Comparison of ENCODE assay signal across 14 cellular contexts in the genomic region with DNA sequence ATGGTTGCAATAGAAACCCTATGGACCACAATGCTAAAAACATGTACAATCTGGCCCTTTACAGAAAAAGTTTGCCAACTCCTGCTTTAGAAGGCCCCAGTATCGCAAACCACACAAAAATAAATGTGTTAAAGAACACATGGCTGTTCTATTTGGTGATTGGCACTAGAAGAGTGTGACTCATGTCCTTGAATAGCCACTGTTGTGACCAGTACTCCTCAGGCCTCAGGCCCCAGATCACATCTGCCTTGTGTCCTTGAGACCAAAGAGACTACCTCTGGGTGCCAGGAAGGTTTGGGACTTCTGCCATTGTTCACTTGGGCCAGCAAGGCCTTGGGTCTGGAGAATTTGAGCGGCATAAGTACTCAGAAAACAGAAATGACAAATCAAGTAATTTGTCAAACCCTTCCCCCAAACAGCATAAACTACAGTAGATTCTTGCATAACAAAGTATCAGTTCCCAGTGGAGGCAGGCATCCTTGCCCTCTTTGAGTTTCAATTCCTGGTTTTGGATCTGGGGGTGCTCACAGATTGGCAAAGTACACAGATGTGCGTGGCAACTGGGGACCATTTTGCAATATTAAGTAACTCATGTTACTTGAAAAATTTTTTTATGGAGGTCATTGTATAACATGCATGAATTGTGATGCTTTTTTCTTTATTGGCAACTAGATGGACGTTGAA. TPM values are rescaled to one million over a fixed set of nuclear protein-coding genes. Genes with fewer than 3 reads are reported as not detected.
DNase-seq lines count a peak whose midpoint lies in the region; ATAC-seq and TF ChIP-seq lines count a peak whose summit lies in the region.
"Had no signal": no experiment of that assay in that cellular context is flagged by ENCODE, and none has a peak within 500 bp of the region (broad histone marks: within the 10 kb centered on the region; RNA-seq: fewer than 3 reads in every experiment).

No MANE protein-coding gene starts in this region.

- DNase-seq in adrenal gland (peak; percentile 85 to 96 (median 95)), stomach (no peak), COLO829 (ENCODE audit: low spot score) (no peak), SK-N-DZ (ENCODE audit: low spot score) (no peak), RKO (ENCODE audit: low spot score) (no peak)
- DNase-seq in activated effector memory CD4-positive, alpha-beta T cell treated with Interleukin-2 at 50 U/mL for 16 hours, result no peak
- DNase-seq: activated CD4-positive, alpha-beta T cell treated with anti-CD3 and anti-CD28 coated beads, Interleukin-2, amount 50 U/mL, for 48 hours; activated naive CD8-positive, alpha-beta T cell treated with anti-CD3 and anti-CD28 coated beads, Interleukin-2, amount 10 ng/mL, durations not matched to agents 7 days and 5 days; CD8-positive, alpha-beta memory T cell; KBM-7; SK-N-SH had no signal

- no peak for TF ChIP-seq EP300 in stomach (IDR thresholded peaks at IDR 0.05)

- no peak for TF ChIP-seq POLR2A in adrenal gland (IDR thresholded peaks at IDR 0.05)
- TF ChIP-seq POLR2A in stomach (IDR thresholded peaks at IDR 0.05), result no peak

- intact Hi-C loops in adrenal gland (cut with DNase I) (no loop called here), stomach (cut with DNase I; ENCODE audit: low total_unique reads) (no loop called here)

- H3K4me3 ChIP-seq in adrenal gland (no peak overlapping the region), stomach (no peak overlapping the region)

- 31 to 46% (median 37%) methylated on average over 4 of the region's 4 CpGs for whole genome bisulfite sequencing in adrenal gland, 4 donors
- 75 to 86% (median 80%) methylated on average over 4 of the region's 4 CpGs for WGBS in stomach, 5 donors

- peaks cover 3 to 44% of the 10 kb centered on the region in 2 donors for H3K4me1 ChIP-seq in adrenal gland (replicated peaks in 1 of 2)
- peaks cover 11 to 48% (median 26%) of the 10 kb centered on the region in 4 donors for H3K4me1 ChIP-seq in stomach

- TF ChIP-seq CTCF in adrenal gland (IDR thresholded peaks at IDR 0.05), result no peak
- TF ChIP-seq CTCF in stomach (IDR thresholded peaks at IDR 0.05), result no peak

- ATAC-seq in GM18868 (IDR thresholded peaks at IDR 0.05; ENCODE audit: unreplicated experiment), result peak; percentile 66

- H3K27ac ChIP-seq in adrenal gland (peak overlapping the region; percentile 39 to 70 (median 52)), layer of hippocampus (ENCODE audit: low read depth, low read length) (peak overlapping the region; percentile 74), stomach (peak overlapping the region; percentile 13 to 72 (median 44))
- H3K27ac ChIP-seq: neutrophil had no signal

- H3K36me3 ChIP-seq in adrenal gland (replicated peaks in 1 of 2), result no peaks in the 10 kb centered on the region
- H3K36me3 ChIP-seq in stomach, result no peaks in the 10 kb centered on the region
- H3K36me3 ChIP-seq: neutrophil had no signal

- H3K27me3 ChIP-seq in adrenal gland (no peaks in the 10 kb centered on the region), layer of hippocampus (ENCODE audit: control insufficient read depth, insufficient read depth, low read length) (no peaks in the 10 kb centered on the region), stomach (no peaks in the 10 kb centered on the region)
- H3K27me3 ChIP-seq: neutrophil had no signal

- no peaks in the 10 kb centered on the region for H3K9me3 ChIP-seq in adrenal gland (replicated peaks in 1 of 3)
- H3K9me3 ChIP-seq in stomach, result peaks cover 0 to 9% (median 0%) of the 10 kb centered on the region in 4 donors
- H3K9me3 ChIP-seq: SK-N-SH had no signal

RNA-seq across cellular contexts. Expression of a gene that starts 50.2 kb away (rescaled TPM):
- total RNA-seq in adrenal gland (10 to 100 TPM in 1 of 8 donors, 1 to 10 TPM in 7; 4.6 to 15.6 (median 6.9) TPM), stomach (10 to 100 TPM in 4 of 5 donors, 1 to 10 TPM in 1; 7.8 to 84.8 (median 38.7) TPM)
- polyA plus RNA-seq in adrenal gland (10 to 100 TPM in 1 of 3 donors, 1 to 10 TPM in 2; 6.6 to 11.3 (median 9.6) TPM), stomach (10 to 100 TPM; 19.5 to 52.7 (median 28.6) TPM)
- polyA plus RNA-seq in SK-N-DZ (2014; cell fraction: cytosol; rRNA removed), result 21.0 and 26.3 TPM in 2 replicates
- 26.4 and 27.1 TPM in 2 replicates for polyA plus RNA-seq in SK-N-DZ (2014; cell fraction: nucleus; rRNA removed)

Comparison
In these comparisons a context has a peak if more than half of its experiments do, and no peak if none do; other contexts are left out.
1. DNase-seq: peak in adrenal gland (7 of 7); none in stomach (single experiment), activated effector memory CD4-positive, alpha-beta T cell treated with Interleukin-2 at 50 U/mL for 16 hours (single experiment), COLO829 (single experiment), SK-N-DZ (single experiment) and RKO (single experiment).
2. Peak in every context shown above with its lines, with median percentiles within 50 percentile points of each other: H3K27ac ChIP-seq.